In genomic region chr18:74775239-74775638, GRCh38 we compare ENCODE assay signal across 1 cellular context.
TF ChIP-seq lines count a peak whose summit lies in the region.

No MANE protein-coding gene starts in this region.

TF ChIP-seq in IMR-90, 13 proteins besides CTCF, POLR2A, EP300 and RAD21:
- TF ChIP-seq SMC3 (IDR thresholded peaks at IDR 0.05; ENCODE audit: low read depth, low read length) (no peak), MAZ (IDR thresholded peaks at IDR 0.05; ENCODE audit: borderline replicate concordance, low read depth, low read length) (no peak), MAFK (IDR thresholded peaks at IDR 0.05; ENCODE audit: low read depth, low read length) (peak; percentile 69), CEBPB (IDR thresholded peaks at IDR 0.05; ENCODE audit: low read depth, low read length) (peak; percentile 93), RCOR1 (IDR thresholded peaks at IDR 0.05; ENCODE audit: insufficient replicate concordance, low read length) (peak; percentile 56), FOS (IDR thresholded peaks at IDR 0.05; ENCODE audit: low read depth, low read length) (peak; percentile 79; the same call in 1 of the 2 replicates), BHLHE40 (IDR thresholded peaks at IDR 0.05; ENCODE audit: low read depth, low read length) (peak; percentile 69; the same call in 1 of the 2 replicates)
